13 cellular contexts compared by ENCODE assay signal in genomic region chr4:185192059-185192458, GRCh38. TPM values are rescaled to one million over a fixed set of nuclear protein-coding genes. Genes with fewer than 3 reads are reported as not detected.
DNase-seq lines count a peak whose midpoint lies in the region; ATAC-seq and TF ChIP-seq lines count a peak whose summit lies in the region.
"Had no signal": no experiment of that assay in that cellular context is flagged by ENCODE, and none has a peak within 500 bp of the region (broad histone marks: within the 10 kb centered on the region; RNA-seq: fewer than 3 reads in every experiment).

No MANE protein-coding gene starts in this region.

- no peaks in the 10 kb centered on the region for H3K27me3 ChIP-seq in thyroid gland
- H3K27me3 ChIP-seq: cardiac muscle cell had no signal

- TF ChIP-seq CTCF in thyroid gland (IDR thresholded peaks at IDR 0.05), result no peak

- no peak overlapping the region for H3K27ac ChIP-seq in thyroid gland
- H3K27ac ChIP-seq: cardiac muscle cell had no signal

- DNase-seq in T-helper 17 cell, result no peak
- DNase-seq in stimulated activated CD4-positive, alpha-beta T cell treated with anti-CD3 and anti-CD28 coated beads, Interleukin-4, amount 100 ng/mL, for 1 hour, result no peak
- no peak for DNase-seq in NCI-H69 (lab: John Stamatoyannopoulos, UW)
- DNase-seq in RPMI8226, result no peak
- DNase-seq in thyroid gland, result no peak
- DNase-seq: COR-L47, natural killer cell, NCI-H1105 treated with DMSO at 0.1 percent for 48 hours had no signal

- peak overlapping the region; percentile 59 for H3K27ac Mint-ChIP-seq in T-helper 17 cell
- H3K27ac Mint-ChIP-seq: natural killer cell; stimulated activated memory B cell treated with anti-CD40 and anti-IgM and Interleukin-4, amounts not matched to agents 10 μg/mL and 1 μg/mL and 100 μg/mL, for 72 hours had no signal

- 86 to 93% methylated on average over 1 of the region's 1 CpG for WGBS in thyroid gland, 2 donors

- no peaks in the 10 kb centered on the region for H3K4me1 ChIP-seq in thyroid gland

- intact Hi-C loops in thyroid gland (cut with DNase I), result no loop called here

- no peak overlapping the region for H3K4me3 Mint-ChIP-seq in T-helper 17 cell
- H3K4me3 Mint-ChIP-seq: natural killer cell; stimulated activated memory B cell treated with anti-CD40 and anti-IgM and Interleukin-4, amounts not matched to agents 10 μg/mL and 1 μg/mL and 100 μg/mL, for 72 hours had no signal

- H3K4me1 Mint-ChIP-seq in T-helper 17 cell, result peaks cover 35% of the 10 kb centered on the region

- H3K4me3 ChIP-seq in thyroid gland (replicated peaks in 1 of 3), result no peak overlapping the region
- H3K4me3 ChIP-seq: cardiac muscle cell had no signal

- H3K9me3 ChIP-seq in T-helper 17 cell (ENCODE audit: control insufficient read depth, low read length, poor library complexity, severe bottlenecking) (no peaks in the 10 kb centered on the region), thyroid gland (no peaks in the 10 kb centered on the region)

- no peaks in the 10 kb centered on the region for H3K27me3 Mint-ChIP-seq in T-helper 17 cell
- H3K27me3 Mint-ChIP-seq: stimulated activated memory B cell treated with anti-CD40 and anti-IgM and Interleukin-4, amounts not matched to agents 10 μg/mL and 1 μg/mL and 100 μg/mL, for 72 hours had no signal

- H3K36me3 Mint-ChIP-seq in T-helper 17 cell (ENCODE audit: low read depth), result peaks cover 4% of the 10 kb centered on the region

- peaks cover 3 to 11% of the 10 kb centered on the region in 2 donors for H3K36me3 ChIP-seq in thyroid gland

- no peak for TF ChIP-seq POLR2A in thyroid gland (IDR thresholded peaks at IDR 0.05)

- ATAC-seq in GM18868 (IDR thresholded peaks at IDR 0.05; ENCODE audit: unreplicated experiment) (peak; percentile 95), GM21447 (IDR thresholded peaks at IDR 0.05; ENCODE audit: unreplicated experiment) (peak; percentile 93), HG03060 (IDR thresholded peaks at IDR 0.05; ENCODE audit: low read depth, unreplicated experiment) (peak; percentile 83), T-helper 17 cell (no peak)
- ATAC-seq: natural killer cell; stimulated activated memory B cell treated with anti-CD40 and anti-IgM and Interleukin-4, amounts not matched to agents 10 μg/mL and 1 μg/mL and 100 μg/mL, for 72 hours had no signal

RNA-seq across cellular contexts. Expression of gene CFAP97, which starts 11.7 kb away (rescaled TPM):
- total RNA-seq in T-helper 17 cell, result 10 to 100 TPM; 41.9 to 50.0 TPM
- total RNA-seq in thyroid gland, result 10 to 100 TPM; 44.5 to 63.3 (median 59.1) TPM

RNA-seq across cellular contexts. Expression of gene SNX25, which starts 17.3 kb away (rescaled TPM):
- 10 to 100 TPM; 13.2 to 20.4 TPM for total RNA-seq in T-helper 17 cell
- total RNA-seq in thyroid gland, result 10 to 100 TPM; 36.9 to 71.3 (median 42.7) TPM

RNA-seq across cellular contexts. Expression of gene SLC25A4, which starts 49.0 kb away (rescaled TPM):
- total RNA-seq in T-helper 17 cell (1 to 10 TPM; 2.7 to 3.3 TPM), thyroid gland (10 to 100 TPM; 26.7 to 56.7 (median 41.8) TPM)

Comparison
In these comparisons a context has a peak if more than half of its experiments do, and no peak if none do; other contexts are left out.
1. RNA of gene SLC25A4, which starts 49.0 kb away (total RNA-seq): 26.7 to 56.7 TPM in thyroid gland; 2.7 to 3.3 TPM in T-helper 17 cell; every median in the first group is over 4 times any median in the second.